In genomic region chr17:40551874-40552768, GRCh38 we compare ENCODE assay signal across 1 cellular context.
TF ChIP-seq lines count a peak whose summit lies in the region.

No MANE protein-coding gene starts in this region.

TF ChIP-seq in HepG2, 621 proteins besides CTCF, POLR2A, EP300 and RAD21 (continued from another document and continues in another):
- TF ChIP-seq ZBTB43 (CRISPR knock-in tag; conservative IDR thresholded peaks at IDR 0.05) (0 out of 2 replicates have a peak, but pooled peaks have one; percentile 18), ZNF569 (CRISPR knock-in tag; IDR thresholded peaks at IDR 0.05; ENCODE audit: borderline replicate concordance) (no peak), HMG20B (CRISPR knock-in tag; conservative IDR thresholded peaks at IDR 0.05) (peak; percentile 86), ZNF605 (CRISPR knock-in tag; IDR thresholded peaks at IDR 0.05) (0 out of 2 replicates have a peak, but pooled peaks have one; percentile 6), ZNF552 (CRISPR knock-in tag; IDR thresholded peaks at IDR 0.05; ENCODE audit: borderline replicate concordance) (peak; percentile 45; the same call in 1 of the 2 replicates), CENPT (CRISPR knock-in tag; IDR thresholded peaks at IDR 0.05; ENCODE audit: low read depth) (no peak), CBX5 (CRISPR knock-in tag; IDR thresholded peaks at IDR 0.05; ENCODE audit: borderline replicate concordance) (no peak; the same call in 1 of the 2 replicates), ATRX (CRISPR knock-in tag; IDR thresholded peaks at IDR 0.05; ENCODE audit: borderline replicate concordance) (no peak), HMG20A (CRISPR knock-in tag; IDR thresholded peaks at IDR 0.05; ENCODE audit: borderline replicate concordance) (peak; percentile 96), ZNF235 (CRISPR knock-in tag; IDR thresholded peaks at IDR 0.05; ENCODE audit: borderline replicate concordance) (no peak), ZMAT5 (CRISPR knock-in tag; IDR thresholded peaks at IDR 0.05; ENCODE audit: borderline replicate concordance, low read depth) (0 out of 2 replicates have a peak, but pooled peaks have one; percentile 58), ZNF616 (CRISPR knock-in tag; IDR thresholded peaks at IDR 0.05; ENCODE audit: low read depth) (0 out of 2 replicates have a peak, but pooled peaks have one; percentile 23), ZNF614 (CRISPR knock-in tag; IDR thresholded peaks at IDR 0.05; ENCODE audit: borderline replicate concordance) (0 out of 2 replicates have a peak, but pooled peaks have one; percentile 6), PRDM15 (CRISPR knock-in tag; IDR thresholded peaks at IDR 0.05) (no peak), SRY (CRISPR knock-in tag; IDR thresholded peaks at IDR 0.05) (peak; percentile 41; the same call in 1 of the 2 replicates), BRCA1 (CRISPR knock-in tag; IDR thresholded peaks at IDR 0.05) (no peak), ZNF230 (CRISPR knock-in tag; IDR thresholded peaks at IDR 0.05) (no peak; the same call in 1 of the 2 replicates), RBM39 (IDR thresholded peaks at IDR 0.05; ENCODE audit: low read depth, low read length, poor library complexity, severe bottlenecking) (no peak), CREBL2 (CRISPR knock-in tag; IDR thresholded peaks at IDR 0.05; ENCODE audit: borderline replicate concordance) (no peak), ZUFSP (CRISPR knock-in tag; IDR thresholded peaks at IDR 0.05; ENCODE audit: borderline replicate concordance) (0 out of 2 replicates have a peak, but pooled peaks have one; percentile 19), ZNF550 (CRISPR knock-in tag; IDR thresholded peaks at IDR 0.05; ENCODE audit: borderline replicate concordance) (no peak), GMEB1 (CRISPR knock-in tag; IDR thresholded peaks at IDR 0.05; ENCODE audit: borderline replicate concordance) (no peak), ZNF30 (CRISPR knock-in tag; IDR thresholded peaks at IDR 0.05) (no peak), JDP2 (CRISPR knock-in tag; IDR thresholded peaks at IDR 0.05; ENCODE audit: borderline replicate concordance) (no peak; the same call in 1 of the 2 replicates), SMYD3 (CRISPR knock-in tag; IDR thresholded peaks at IDR 0.05) (peak; percentile 74; the same call in 1 of the 2 replicates), SNAPC2 (CRISPR knock-in tag; IDR thresholded peaks at IDR 0.05) (no peak; the same call in none of the 2 replicates), RARA (CRISPR knock-in tag; IDR thresholded peaks at IDR 0.05) (peak; percentile 98), SKIL (CRISPR knock-in tag; IDR thresholded peaks at IDR 0.05; ENCODE audit: borderline replicate concordance) (peak; percentile 86; the same call in 1 of the 2 replicates), NCOA5 (CRISPR knock-in tag; IDR thresholded peaks at IDR 0.05) (no peak), RFX5 (IDR thresholded peaks at IDR 0.05; ENCODE audit: low read depth, low read length) (no peak), ZNF20 (CRISPR knock-in tag; IDR thresholded peaks at IDR 0.05) (no peak), ATF7-NPFF (CRISPR knock-in tag; IDR thresholded peaks at IDR 0.05; ENCODE audit: low read depth) (peak; percentile 7; the same call in 1 of the 2 replicates), KLF13 (CRISPR knock-in tag; IDR thresholded peaks at IDR 0.05) (no peak), KDM5A (IDR thresholded peaks at IDR 0.05; ENCODE audit: borderline replicate concordance, low read length) (no peak), PHB2 (IDR thresholded peaks at IDR 0.05; ENCODE audit: partially characterized antibody) (no peak), POLR2AphosphoS2 (IDR thresholded peaks at IDR 0.05; ENCODE audit: low read depth, low read length) (no peak), CERS6 (CRISPR knock-in tag; IDR thresholded peaks at IDR 0.05) (no peak), DR1 (CRISPR knock-in tag; IDR thresholded peaks at IDR 0.05) (no peak), ZNF710 (CRISPR knock-in tag; IDR thresholded peaks at IDR 0.05; ENCODE audit: borderline replicate concordance) (peak; percentile 87; the same call in 1 of the 2 replicates), ZBTB14 (CRISPR knock-in tag; IDR thresholded peaks at IDR 0.05) (no peak), ZSCAN31 (CRISPR knock-in tag; IDR thresholded peaks at IDR 0.05; ENCODE audit: low read depth) (0 out of 2 replicates have a peak, but pooled peaks have one; percentile 54), ZNF432 (CRISPR knock-in tag; IDR thresholded peaks at IDR 0.05; ENCODE audit: borderline replicate concordance) (no peak), BCL6 (CRISPR knock-in tag; IDR thresholded peaks at IDR 0.05) (peak; percentile 98), ZNF766 (CRISPR knock-in tag; IDR thresholded peaks at IDR 0.05; ENCODE audit: borderline replicate concordance) (no peak; the same call in 1 of the 2 replicates), ZNF562 (CRISPR knock-in tag; IDR thresholded peaks at IDR 0.05; ENCODE audit: borderline replicate concordance) (no peak), SETDB1 (CRISPR knock-in tag; IDR thresholded peaks at IDR 0.05; ENCODE audit: borderline replicate concordance) (no peak), SAFB2 (CRISPR knock-in tag; IDR thresholded peaks at IDR 0.05; ENCODE audit: borderline replicate concordance, low read depth) (no peak), SRSF9 (IDR thresholded peaks at IDR 0.05; ENCODE audit: borderline replicate concordance, insufficient read depth, low read depth, low read length, poor library complexity, severe bottlenecking) (no peak), REPIN1 (CRISPR knock-in tag; IDR thresholded peaks at IDR 0.05; ENCODE audit: borderline replicate concordance, low read depth) (peak; percentile 75), NFRKB (IDR thresholded peaks at IDR 0.05) (no peak), ZSCAN12 (CRISPR knock-in tag; IDR thresholded peaks at IDR 0.05) (no peak), ZNF101 (CRISPR knock-in tag; IDR thresholded peaks at IDR 0.05; ENCODE audit: borderline replicate concordance, low read depth) (no peak), ZNF850 (CRISPR knock-in tag; conservative IDR thresholded peaks at IDR 0.05) (no peak), ZFAT (CRISPR knock-in tag; conservative IDR thresholded peaks at IDR 0.05) (no peak)
